In the genomic region with DNA sequence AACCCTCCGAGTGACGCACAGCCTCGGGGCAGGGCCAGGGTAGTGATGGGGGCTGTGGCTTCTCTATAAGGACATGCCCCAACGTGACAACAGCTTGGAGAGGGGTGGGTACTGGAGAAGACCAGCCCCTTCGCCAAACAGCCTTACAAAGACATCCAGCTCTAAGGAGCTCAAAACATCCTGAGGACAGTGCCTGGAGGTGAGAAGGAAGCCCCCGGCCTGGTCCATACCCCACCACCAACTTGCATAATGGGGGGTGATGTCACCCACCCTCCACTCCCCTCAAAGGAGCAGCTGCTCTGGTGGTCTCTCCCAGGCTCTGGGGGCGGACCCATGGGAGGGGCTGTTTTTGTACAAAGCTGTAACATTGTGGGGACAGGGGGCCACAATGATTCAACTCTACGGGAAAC, we compare ENCODE assay signal across 15 cellular contexts. TPM values are rescaled to one million over a fixed set of nuclear protein-coding genes. Genes with fewer than 3 reads are reported as not detected.
DNase-seq lines count a peak whose midpoint lies in the region; ATAC-seq, FAIRE-seq and TF ChIP-seq lines count a peak whose summit lies in the region.
"Had no signal": no experiment of that assay in that cellular context is flagged by ENCODE, and none has a peak within 500 bp of the region (broad histone marks: within the 10 kb centered on the region; RNA-seq: fewer than 3 reads in every experiment).

No MANE protein-coding gene starts in this region.

- 89% methylated on average over 8 of the region's 8 CpGs; no CpG with 5 or more reads in 1 of the 2 experiments for WGBS in H1 (ENCODE audit: extremely low coverage in 1 of 2, insufficient coverage in 1 of 2, insufficient read length in 1 of 2, insufficient replicate concordance in 2 of 2, low coverage in 1 of 2, low lambda C conversion rate in 2 of 2, missing lambda C conversion rate in 1 of 2), 2 experiments

- H3K9me3 Mint-ChIP-seq in T-helper 2 cell treated with Interferon-gamma antibody and Interleukin-4, amounts not matched to agents 5 μg/mL and 100 μg/mL, for 36 hours = no peaks in the 10 kb centered on the region
- H3K9me3 Mint-ChIP-seq in activated T-cell treated with anti-CD3 and anti-CD28 coated beads, Interleukin-2, amount 50 U/mL, for 24 hours = no peaks in the 10 kb centered on the region
- no peaks in the 10 kb centered on the region for H3K9me3 Mint-ChIP-seq in HFFc6

- no peak overlapping the region for H3K4ac ChIP-seq in H1 (replicated peaks; ENCODE audit: insufficient read length, low read depth, low read length)

- no peak overlapping the region for H3K9ac ChIP-seq in H1 (replicated peaks in 1 of 4; ENCODE audit: extremely low read depth in 1 of 4, low read depth in 3 of 4, low read length in 3 of 4)

- peak overlapping the region; percentile 97 for H3K27ac Mint-ChIP-seq in T-helper 2 cell treated with Interferon-gamma antibody and Interleukin-4, amounts not matched to agents 5 μg/mL and 100 μg/mL, for 36 hours
- H3K27ac Mint-ChIP-seq in activated T-cell treated with anti-CD3 and anti-CD28 coated beads, Interleukin-2, amount 50 U/mL, for 24 hours = peak overlapping the region; percentile 92
- no peak overlapping the region for H3K27ac Mint-ChIP-seq in HFFc6

- TF ChIP-seq EP300 in H1 (IDR thresholded peaks at IDR 0.05; ENCODE audit: borderline replicate concordance in 1 of 2, low read depth in 2 of 2, low read length in 2 of 2) = no peak

- no peak overlapping the region for H2BK20ac ChIP-seq in H1 (ENCODE audit: low read length)

- H3K56ac ChIP-seq in H1 (replicated peaks; ENCODE audit: insufficient read length, low read depth, low read length) = no peak overlapping the region

- no peaks in the 10 kb centered on the region for H3K79me1 ChIP-seq in H1 (ENCODE audit: low read depth, low read length)

- H3K4me3 ChIP-seq in H1 (ENCODE audit: extremely low read depth in 1 of 4, insufficient read depth in 2 of 4, low read depth in 3 of 4, low read length in 4 of 4) = no peak overlapping the region

- CTCF ChIA-PET in H1 (lab: Charles Lee; ENCODE audit: partially characterized antibody) = interaction anchor here (0.6 to 24.1 kb wide), 22 partner anchors 9 to 423 kb away, joined by 3 to 430 read pairs (median 6); no protein-coding TSS in a partner anchor

- no peak overlapping the region for H3K4me2 ChIP-seq in H1 (ENCODE audit: insufficient read depth in 1 of 2, low read depth in 2 of 2, low read length in 2 of 2)

- no peak overlapping the region for H2BK5ac ChIP-seq in H1 (ENCODE audit: low read depth, low read length)

- H4K5ac ChIP-seq in H1 (ENCODE audit: insufficient read length, low read depth, low read length) = no peak overlapping the region

- no peak overlapping the region for H2AK5ac ChIP-seq in H1 (ENCODE audit: low read depth, low read length)

- H3K36me3 ChIP-seq in H1 (ENCODE audit: control insufficient read depth in 2 of 4, insufficient read depth in 4 of 4, low read length in 3 of 4) = no peaks in the 10 kb centered on the region

- no peaks in the 10 kb centered on the region for H3K9me3 ChIP-seq in H1 (ENCODE audit: insufficient read depth in 2 of 2, low read depth in 1 of 2, low read length in 1 of 2)

- POLR2A ChIA-PET in H1 (lab: Charles Lee; ENCODE audit: partially characterized antibody) = no interaction called here

- no peak overlapping the region for H2BK15ac ChIP-seq in H1 (ENCODE audit: low read length)

- H2AFZ ChIP-seq in H1 (ENCODE audit: low read length) = no peak overlapping the region

- H2BK120ac ChIP-seq in H1 (replicated peaks; ENCODE audit: low read depth, low read length) = no peak overlapping the region

- H3K4me3 Mint-ChIP-seq in T-helper 2 cell treated with Interferon-gamma antibody and Interleukin-4, amounts not matched to agents 5 μg/mL and 100 μg/mL, for 36 hours = peak overlapping the region; percentile 80
- peak overlapping the region; percentile 86 for H3K4me3 Mint-ChIP-seq in activated T-cell treated with anti-CD3 and anti-CD28 coated beads, Interleukin-2, amount 50 U/mL, for 24 hours
- H3K4me3 Mint-ChIP-seq in HFFc6 = no peak overlapping the region

- no peaks in the 10 kb centered on the region for H3K27me3 Mint-ChIP-seq in T-helper 2 cell treated with Interferon-gamma antibody and Interleukin-4, amounts not matched to agents 5 μg/mL and 100 μg/mL, for 36 hours (ENCODE audit: low read depth)
- H3K27me3 Mint-ChIP-seq in activated T-cell treated with anti-CD3 and anti-CD28 coated beads, Interleukin-2, amount 50 U/mL, for 24 hours = no peaks in the 10 kb centered on the region
- H3K27me3 Mint-ChIP-seq in HFFc6 (ENCODE audit: insufficient read depth) = peaks cover 22% of the 10 kb centered on the region

- H3K79me2 ChIP-seq in H1 (ENCODE audit: control insufficient read depth in 1 of 2, insufficient read depth in 2 of 2, low read length in 2 of 2) = no peaks in the 10 kb centered on the region

- H3K36me3 Mint-ChIP-seq in T-helper 2 cell treated with Interferon-gamma antibody and Interleukin-4, amounts not matched to agents 5 μg/mL and 100 μg/mL, for 36 hours (ENCODE audit: low read depth) = peaks cover 39% of the 10 kb centered on the region
- H3K36me3 Mint-ChIP-seq in activated T-cell treated with anti-CD3 and anti-CD28 coated beads, Interleukin-2, amount 50 U/mL, for 24 hours (ENCODE audit: low read depth) = peaks cover 41% of the 10 kb centered on the region
- no peaks in the 10 kb centered on the region for H3K36me3 Mint-ChIP-seq in HFFc6 (ENCODE audit: low read depth)

- no peaks in the 10 kb centered on the region for H4K20me1 ChIP-seq in H1 (replicated peaks in 1 of 2; ENCODE audit: control insufficient read depth in 1 of 2, insufficient read depth in 2 of 2, low read length in 2 of 2)

- no peak overlapping the region for H3K23ac ChIP-seq in H1 (ENCODE audit: insufficient read length)

- H3K4me1 ChIP-seq in H1 (replicated peaks in 1 of 4; ENCODE audit: control insufficient read depth in 3 of 4, insufficient read depth in 4 of 4, low read length in 3 of 4) = no peaks in the 10 kb centered on the region; a peak in 1 of 7 replicates

- H4K8ac ChIP-seq in H1 (ENCODE audit: extremely low read depth, insufficient read depth, low read length) = peak overlapping the region; percentile 31; the same call in 1 of the 2 replicates

- no peak for TF ChIP-seq RAD21 in H1 (IDR thresholded peaks at IDR 0.05 in 1 of 2, conservative IDR thresholded peaks at IDR 0.05 in 1 of 2; ENCODE audit: low read depth in 2 of 2, low read length in 2 of 2)

- no peak overlapping the region for H2BK12ac ChIP-seq in H1 (ENCODE audit: low read depth, low read length)

- no peak for TF ChIP-seq POLR2A in H1 (IDR thresholded peaks at IDR 0.05; ENCODE audit: control extremely low read depth in 1 of 2, low read depth in 2 of 2, low read length in 2 of 2)

- TF ChIP-seq CTCF in H1 (IDR thresholded peaks at IDR 0.05; ENCODE audit: control extremely low read depth in 1 of 3, insufficient read depth in 1 of 3, low read depth in 1 of 3, low read length in 3 of 3) (no peak), HFFc6 (IDR thresholded peaks at IDR 0.05) (no peak)

- DNase-seq in T-helper 2 cell treated with Interferon-gamma antibody and Interleukin-4, amounts not matched to agents 5 μg/mL and 100 μg/mL, for 36 hours (ENCODE audit: low spot score) = peak; percentile 68
- peak; percentile 72 for DNase-seq in activated T-cell treated with anti-CD3 and anti-CD28 coated beads, Interleukin-2, amount 50 U/mL, for 24 hours
- DNase-seq in H1 (ENCODE audit: low read depth in 1 of 2, low spot score in 2 of 2) (no peak), AML-193 (lab: John Stamatoyannopoulos, UW) (no peak), HFFc6 (no peak), AG08396 (ENCODE audit: low spot score) (no peak)
- DNase-seq in stimulated activated CD8-positive, alpha-beta memory T cell treated with anti-CD3 and anti-CD28 coated beads, Interleukin-7, amount 100 ng/mL, for 1 hour (ENCODE audit: low read depth in 2 of 2) = peak; percentile 52 to 53
- DNase-seq: cerebellar nuclear complex, DMS79 treated with DMSO at 0.1 percent for 48 hours had no signal

- H3K23me2 ChIP-seq in H1 (ENCODE audit: low read depth, low read length) = no peaks in the 10 kb centered on the region

- H3K14ac ChIP-seq in H1 (ENCODE audit: insufficient read length) = no peak overlapping the region

- ATAC-seq in GM18511 (IDR thresholded peaks at IDR 0.05; ENCODE audit: unreplicated experiment) = no peak

- FAIRE-seq in H1 (lab: Jason Lieb, UNC) = no peak
- FAIRE-seq: TTC549 had no signal

- H3K4me1 Mint-ChIP-seq in T-helper 2 cell treated with Interferon-gamma antibody and Interleukin-4, amounts not matched to agents 5 μg/mL and 100 μg/mL, for 36 hours (ENCODE audit: low read depth) = peaks cover 10% of the 10 kb centered on the region
- peaks cover 18% of the 10 kb centered on the region for H3K4me1 Mint-ChIP-seq in activated T-cell treated with anti-CD3 and anti-CD28 coated beads, Interleukin-2, amount 50 U/mL, for 24 hours (ENCODE audit: low read depth)
- H3K4me1 Mint-ChIP-seq in HFFc6 (ENCODE audit: low read depth) = peaks cover 11% of the 10 kb centered on the region

- no peaks in the 10 kb centered on the region for H3K27me3 ChIP-seq in H1 (replicated peaks in 1 of 4; ENCODE audit: control insufficient read depth in 3 of 4, extremely low read depth in 1 of 4, insufficient read depth in 3 of 4, low read length in 3 of 4)

- no peak overlapping the region for H3K27ac ChIP-seq in H1 (ENCODE audit: low read depth, low read length)

- H4K91ac ChIP-seq in H1 (replicated peaks; ENCODE audit: insufficient read length, low read length) = no peak overlapping the region

- H3K18ac ChIP-seq in H1 (ENCODE audit: extremely low read depth, low read length) = no peak overlapping the region

RNA-seq across cellular contexts. Expression of a gene that starts 15.1 kb away (rescaled TPM):
- not detected in 2 replicates for total RNA-seq in H1 (2021; fragmentation: NEBNext Ultra II Directional; extraction: Animal tissue kit (Norgen Biotek cat#: 25700))
- polyA plus RNA-seq in H1 (2011; rRNA removed) = not detected in 2 replicates
- 0.10 TPM for polyA plus RNA-seq in H1 (2011; cell fraction: cytosol; rRNA removed)
- not detected for polyA plus RNA-seq in H1 (2011; cell fraction: nucleus; rRNA removed)
- not detected in 4 replicates for polyA plus RNA-seq in H1 (2012, experiment 1 of 2)
- polyA plus RNA-seq in H1 (2012, experiment 2 of 2) = 0.26 TPM
- not detected for polyA plus RNA-seq in H1 (2013, experiment 1 of 2)
- not detected for polyA plus RNA-seq in H1 (2013, experiment 2 of 2)
- polyA minus RNA-seq in H1 (2011; rRNA and poly(A)+ RNA removed) = not detected in 2 replicates
- polyA minus RNA-seq in H1 (2011; cell fraction: cytosol; rRNA and poly(A)+ RNA removed) = not detected
- polyA minus RNA-seq in H1 (2011; cell fraction: nucleus; rRNA and poly(A)+ RNA removed) = not detected
- not detected for total RNA-seq in HFFc6 (2021; fragmentation: NEBNext Ultra II Directional; extraction: Animal tissue kit (Norgen Biotek cat#: 25700))
- total RNA-seq: fibroblast of villous mesenchyme, H4, pulmonary artery endothelial cell, subcutaneous adipose tissue had no signal

RNA-seq across cellular contexts. Expression of a gene that starts 36.6 kb away (rescaled TPM):
- not detected in 2 replicates for total RNA-seq in H1 (2021; fragmentation: NEBNext Ultra II Directional; extraction: Animal tissue kit (Norgen Biotek cat#: 25700))
- 0.09 and 0.20 TPM in 2 replicates for polyA plus RNA-seq in H1 (2011; rRNA removed)
- polyA plus RNA-seq in H1 (2011; cell fraction: cytosol; rRNA removed) = not detected
- polyA plus RNA-seq in H1 (2011; cell fraction: nucleus; rRNA removed) = not detected
- polyA plus RNA-seq in H1 (2012, experiment 1 of 2) = not detected in 4 replicates
- polyA plus RNA-seq in H1 (2012, experiment 2 of 2) = not detected
- polyA plus RNA-seq in H1 (2013, experiment 1 of 2) = not detected
- not detected for polyA plus RNA-seq in H1 (2013, experiment 2 of 2)
- not detected in 2 replicates for polyA minus RNA-seq in H1 (2011; rRNA and poly(A)+ RNA removed)
- not detected for polyA minus RNA-seq in H1 (2011; cell fraction: cytosol; rRNA and poly(A)+ RNA removed)
- not detected for polyA minus RNA-seq in H1 (2011; cell fraction: nucleus; rRNA and poly(A)+ RNA removed)
- not detected for total RNA-seq in HFFc6 (2021; fragmentation: NEBNext Ultra II Directional; extraction: Animal tissue kit (Norgen Biotek cat#: 25700))
- total RNA-seq: fibroblast of villous mesenchyme, H4, pulmonary artery endothelial cell, subcutaneous adipose tissue had no signal

Comparison
In these comparisons a context has a peak if more than half of its experiments do, and no peak if none do; other contexts are left out.
1. DNase-seq: peak in T-helper 2 cell treated with Interferon-gamma antibody and Interleukin-4, amounts not matched to agents 5 μg/mL and 100 μg/mL, for 36 hours (single experiment), activated T-cell treated with anti-CD3 and anti-CD28 coated beads, Interleukin-2, amount 50 U/mL, for 24 hours (single experiment) and stimulated activated CD8-positive, alpha-beta memory T cell treated with anti-CD3 and anti-CD28 coated beads, Interleukin-7, amount 100 ng/mL, for 1 hour (2 of 2); none in H1 (0 of 2), AML-193 (0 of 2), HFFc6 (single experiment) and AG08396 (single experiment).